ENCODE assay signal across 28 cellular contexts in genomic region chr1:116771997-116772647, GRCh38. TPM values are rescaled to one million over a fixed set of nuclear protein-coding genes. Genes with fewer than 3 reads are reported as not detected.
DNase-seq lines count a peak whose midpoint lies in the region; ATAC-seq and TF ChIP-seq lines count a peak whose summit lies in the region.
"Had no signal": no experiment of that assay in that cellular context is flagged by ENCODE, and none has a peak within 500 bp of the region (broad histone marks: within the 10 kb centered on the region; RNA-seq: fewer than 3 reads in every experiment).

No MANE protein-coding gene starts in this region.

- H3K9me3 Mint-ChIP-seq in activated T-cell treated with anti-CD3 and anti-CD28 coated beads, Interleukin-2, amount 50 U/mL, for 4 hours: no peaks in the 10 kb centered on the region

- H4K20me1 ChIP-seq in smooth muscle cell (ENCODE audit: low read depth): no peaks in the 10 kb centered on the region

- TF ChIP-seq CTCF in smooth muscle cell (IDR thresholded peaks at IDR 0.05; ENCODE audit: borderline replicate concordance, insufficient read depth, poor library complexity, severe bottlenecking): no peak

- no peak overlapping the region for H2AFZ ChIP-seq in smooth muscle cell (ENCODE audit: low read depth)
- H2AFZ ChIP-seq: parathyroid adenoma had no signal

- peak overlapping the region; percentile 44 for H3K27ac ChIP-seq in angular gyrus (ENCODE audit: low read depth, low read length)
- H3K27ac ChIP-seq in smooth muscle cell (ENCODE audit: low read depth): peak overlapping the region; percentile 1
- H3K27ac ChIP-seq: esophagus squamous epithelium, HL-60, parathyroid adenoma, right lobe of liver, SK-N-MC, testis had no signal

- peaks cover 40% of the 10 kb centered on the region for H3K36me3 Mint-ChIP-seq in activated T-cell treated with anti-CD3 and anti-CD28 coated beads, Interleukin-2, amount 50 U/mL, for 4 hours (ENCODE audit: insufficient read depth)
- peaks cover 6% of the 10 kb centered on the region for H3K36me3 Mint-ChIP-seq in T-helper 17 cell (ENCODE audit: low read depth)

- peaks cover 72% of the 10 kb centered on the region for H3K4me1 Mint-ChIP-seq in activated T-cell treated with anti-CD3 and anti-CD28 coated beads, Interleukin-2, amount 50 U/mL, for 4 hours (ENCODE audit: low read depth)
- peaks cover 53% of the 10 kb centered on the region for H3K4me1 Mint-ChIP-seq in T-helper 17 cell

- H3F3A ChIP-seq in smooth muscle cell (ENCODE audit: low read depth): peaks cover 1% of the 10 kb centered on the region

- no peak for ATAC-seq in activated T-cell treated with anti-CD3 and anti-CD28 coated beads, Interleukin-2, amount 50 U/mL, for 4 hours
- ATAC-seq in T-helper 17 cell: no peak
- ATAC-seq in HG02678 (IDR thresholded peaks at IDR 0.05; ENCODE audit: unreplicated experiment): no peak
- ATAC-seq: right lobe of liver had no signal

- WGBS in smooth muscle cell (ENCODE audit: low lambda C conversion rate): 85% methylated on average over 2 of the region's 2 CpGs

- DNase-seq in activated T-cell treated with anti-CD3 and anti-CD28 coated beads, Interleukin-2, amount 50 U/mL, for 4 hours: no peak
- DNase-seq in activated T-cell treated with anti-CD3 and anti-CD28 coated beads for 4 hours: no peak
- DNase-seq in T-helper 17 cell: no peak
- DNase-seq in smooth muscle cell (lab: John Stamatoyannopoulos, UW; ENCODE audit: unreplicated experiment): no peak
- no peak for DNase-seq in nucleus accumbens (lab: John Stamatoyannopoulos, UW)
- DNase-seq in ureter (ENCODE audit: low spot score): no peak
- DNase-seq: activated CD4-positive, CD25-positive, alpha-beta regulatory T cell treated with anti-CD3 and anti-CD28 coated beads, Interleukin-2, amount 50 U/mL, for 72 hours; aorta; C1 segment of cervical spinal cord; DMS 273 treated with DMSO at 0.1 percent for 48 hours; esophagus squamous epithelium; HCEC 1CT; kidney; NCI-H1417; NCI-H2107; NCI-H510A; NK-92 treated with Interleukin-12 subunit alpha and Interleukin-12 subunit beta, amount 100 ng/mL, for 24 hours; right lobe of liver; testis had no signal

- H3K27me3 ChIP-seq in smooth muscle cell (ENCODE audit: low read depth): no peaks in the 10 kb centered on the region
- H3K27me3 ChIP-seq: esophagus squamous epithelium, right lobe of liver, testis had no signal

- H3K4me2 ChIP-seq in smooth muscle cell: no peak overlapping the region

- no peaks in the 10 kb centered on the region for H3K79me2 ChIP-seq in smooth muscle cell (ENCODE audit: low read depth)
- H3K79me2 ChIP-seq: parathyroid adenoma had no signal

- no peaks in the 10 kb centered on the region for H3K9me3 ChIP-seq in T-helper 17 cell (ENCODE audit: control insufficient read depth, low read length, poor library complexity, severe bottlenecking)
- H3K9me3 ChIP-seq in smooth muscle cell (replicated peaks; ENCODE audit: low read depth): no peaks in the 10 kb centered on the region
- H3K9me3 ChIP-seq: esophagus squamous epithelium, right lobe of liver, testis had no signal

- H3K4me1 ChIP-seq in smooth muscle cell (ENCODE audit: low read depth): no peaks in the 10 kb centered on the region
- H3K4me1 ChIP-seq: parathyroid adenoma, right lobe of liver, testis had no signal

- H3K27me3 Mint-ChIP-seq in activated T-cell treated with anti-CD3 and anti-CD28 coated beads, Interleukin-2, amount 50 U/mL, for 4 hours (ENCODE audit: low read depth): no peaks in the 10 kb centered on the region
- H3K27me3 Mint-ChIP-seq in T-helper 17 cell: no peaks in the 10 kb centered on the region

- no peaks in the 10 kb centered on the region for H3K36me3 ChIP-seq in smooth muscle cell (ENCODE audit: low read depth)
- H3K36me3 ChIP-seq: esophagus squamous epithelium, right lobe of liver had no signal

- peak overlapping the region; percentile 98 for H3K27ac Mint-ChIP-seq in T-helper 17 cell

- H3K4me3 ChIP-seq in smooth muscle cell: no peak overlapping the region
- H3K4me3 ChIP-seq: esophagus squamous epithelium, right lobe of liver, SK-N-MC, testis had no signal

- no peak overlapping the region for H3K9ac ChIP-seq in smooth muscle cell (ENCODE audit: low read depth)
- H3K9ac ChIP-seq: parathyroid adenoma had no signal

- H3K4me3 Mint-ChIP-seq in activated T-cell treated with anti-CD3 and anti-CD28 coated beads, Interleukin-2, amount 50 U/mL, for 4 hours: peak overlapping the region; percentile 33
- no peak overlapping the region for H3K4me3 Mint-ChIP-seq in T-helper 17 cell

RNA-seq across cellular contexts. Expression of gene CD2, which starts 17.9 kb away (rescaled TPM):
- 100 to 1,000 TPM; 353 to 393 (median 374) TPM for total RNA-seq in activated T-cell treated with anti-CD3 and anti-CD28 coated beads, Interleukin-2, amount 50 U/mL, for 4 hours
- total RNA-seq in T-helper 17 cell: 100 to 1,000 TPM; 152 to 172 TPM
- not detected in 2 replicates for total RNA-seq in smooth muscle cell
- not detected in 2 replicates for polyA plus RNA-seq in smooth muscle cell
- 7.1 TPM for total RNA-seq in ureter
- total RNA-seq: G401, lung microvascular endothelial cell, M059J, myocyte had no signal

Comparison
In these comparisons a context has a peak if more than half of its experiments do, and no peak if none do; other contexts are left out.
1. RNA of gene CD2, which starts 17.9 kb away (total RNA-seq): 353 to 393 TPM in activated T-cell treated with anti-CD3 and anti-CD28 coated beads, Interleukin-2, amount 50 U/mL, for 4 hours and 152 to 172 TPM in T-helper 17 cell; 7.1 TPM in ureter (single experiment) and not detected in smooth muscle cell; every median in the first group is over 10 times any median in the second.